In genomic region chr4:123327346-123327745, GRCh38 we compare ENCODE assay signal across 26 cellular contexts.
"Had no signal": no experiment of that assay in that cellular context is flagged by ENCODE, and none has a peak within 500 bp of the region (broad histone marks: within the 10 kb centered on the region; RNA-seq: fewer than 3 reads in every experiment).

No MANE protein-coding gene starts in this region.

- H3K27me3 Mint-ChIP-seq: activated CD8-positive, alpha-beta T cell treated with anti-CD3 and anti-CD28 coated beads for 36 hours; central memory CD8-positive, alpha-beta T cell had no signal

- H3K36me3 Mint-ChIP-seq: activated naive CD4-positive, alpha-beta T cell treated with anti-CD3 and anti-CD28 coated beads, Interleukin-2, amount 50 U/mL, for 24 hours; immature natural killer cell; stimulated activated effector memory CD8-positive, alpha-beta T cell treated with anti-CD3 and anti-CD28 coated beads, Interleukin-12 subunit alpha, Interleukin-12 subunit beta, amount 100 ng/mL, for 72 hours; T-cell had no signal

- H3K27ac ChIP-seq: adrenal gland, breast epithelium, colonic mucosa, epithelial cell of prostate, lower lobe of right lung, right lobe of liver, skin epidermis, stomach, suprapubic skin, transverse colon, VCaP had no signal

- H3K36me3 ChIP-seq: adrenal gland, ascending aorta, breast epithelium, colonic mucosa, lower lobe of right lung, right lobe of liver, stomach, suprapubic skin, transverse colon had no signal

- H3K27me3 ChIP-seq: adrenal gland, ascending aorta, breast epithelium, colonic mucosa, right lobe of liver, stomach, suprapubic skin, transverse colon had no signal

- H3K4me1 Mint-ChIP-seq: activated CD4-positive, alpha-beta T cell treated with anti-CD3 and anti-CD28 coated beads, Interleukin-2, amount 10 ng/mL, durations not matched to agents 7 days and 5 days; activated naive CD4-positive, alpha-beta T cell treated with anti-CD3 and anti-CD28 coated beads, Interleukin-2, amount 50 U/mL, for 24 hours; mesothelial cell of epicardium; stimulated activated effector memory CD8-positive, alpha-beta T cell treated with anti-CD3 and anti-CD28 coated beads, Interleukin-12 subunit alpha, Interleukin-12 subunit beta, amount 100 ng/mL, for 72 hours had no signal

- H3K4me3 ChIP-seq: adrenal gland, ascending aorta, breast epithelium, colonic mucosa, lower lobe of right lung, right lobe of liver, skin epidermis, stomach, suprapubic skin, transverse colon had no signal

- DNase-seq: activated CD4-positive, alpha-beta T cell treated with anti-CD3 and anti-CD28 coated beads, Interleukin-2, amount 10 ng/mL, durations not matched to agents 7 days and 5 days; activated CD4-positive, CD25-positive, alpha-beta regulatory T cell treated with anti-CD3 and anti-CD28 coated beads, Interleukin-2, amount 50 U/mL, for 72 hours; activated CD8-positive, alpha-beta T cell treated with anti-CD3 and anti-CD28 coated beads for 36 hours; activated gamma-delta T cell treated with Interleukin-2 at 50 U/mL for 16 hours; adrenal gland; colonic mucosa; immature natural killer cell; lower lobe of right lung; natural killer cell; right lobe of liver; stimulated activated CD4-positive, alpha-beta T cell treated with anti-CD3 and anti-CD28 coated beads, Interleukin-1b, Interleukin-23, amount 100 ng/mL, for 48 hours; stomach; T-cell; transverse colon had no signal

- H3K27ac Mint-ChIP-seq: activated CD4-positive, alpha-beta T cell treated with anti-CD3 and anti-CD28 coated beads, Interleukin-2, amount 10 ng/mL, durations not matched to agents 7 days and 5 days; activated CD8-positive, alpha-beta T cell treated with anti-CD3 and anti-CD28 coated beads for 36 hours; activated naive CD4-positive, alpha-beta T cell treated with anti-CD3 and anti-CD28 coated beads, Interleukin-2, amount 50 U/mL, for 24 hours; activated T-helper 1 cell treated with anti-CD3 and anti-CD28 coated beads, Interleukin-12 subunit alpha, Interleukin-12 subunit beta, Interleukin-2, Interleukin-4 antibody, amounts not matched to agents 30 ng/mL and 10 ng/mL and 1 ng/mL, durations not matched to agents 14 hours and 24 hours and 36 hours; immature natural killer cell; mesothelial cell of epicardium; natural killer cell; stimulated activated effector memory CD8-positive, alpha-beta T cell treated with anti-CD3 and anti-CD28 coated beads, Interleukin-12 subunit alpha, Interleukin-12 subunit beta, amount 100 ng/mL, for 72 hours; T-cell; T-helper 2 cell treated with Interferon-gamma antibody and Interleukin-4, amounts not matched to agents 5 μg/mL and 100 μg/mL, for 36 hours had no signal

- H3K4me3 Mint-ChIP-seq: activated CD4-positive, alpha-beta T cell treated with anti-CD3 and anti-CD28 coated beads, Interleukin-2, amount 10 ng/mL, durations not matched to agents 7 days and 5 days; activated CD8-positive, alpha-beta T cell treated with anti-CD3 and anti-CD28 coated beads for 36 hours; activated naive CD4-positive, alpha-beta T cell treated with anti-CD3 and anti-CD28 coated beads, Interleukin-2, amount 50 U/mL, for 24 hours; activated T-helper 1 cell treated with anti-CD3 and anti-CD28 coated beads, Interleukin-12 subunit alpha, Interleukin-12 subunit beta, Interleukin-2, Interleukin-4 antibody, amounts not matched to agents 30 ng/mL and 10 ng/mL and 1 ng/mL, durations not matched to agents 14 hours and 24 hours and 36 hours; central memory CD8-positive, alpha-beta T cell; immature natural killer cell; mesothelial cell of epicardium; natural killer cell; stimulated activated effector memory CD8-positive, alpha-beta T cell treated with anti-CD3 and anti-CD28 coated beads, Interleukin-12 subunit alpha, Interleukin-12 subunit beta, amount 100 ng/mL, for 72 hours; T-cell; T-helper 2 cell treated with Interferon-gamma antibody and Interleukin-4, amounts not matched to agents 5 μg/mL and 100 μg/mL, for 36 hours had no signal

- H3K9me3 ChIP-seq: adrenal gland, colonic mucosa had no signal

- H3K4me1 ChIP-seq: adrenal gland, ascending aorta, breast epithelium, colonic mucosa, lower lobe of right lung, right lobe of liver, stomach, suprapubic skin, transverse colon had no signal
